ENCODE assay signal across 8 cellular contexts in genomic region chr12:124548854-124549378, GRCh38. TPM values are rescaled to one million over a fixed set of nuclear protein-coding genes. Genes with fewer than 3 reads are reported as not detected.
DNase-seq lines count a peak whose midpoint lies in the region; ATAC-seq and TF ChIP-seq lines count a peak whose summit lies in the region.

No MANE protein-coding gene starts in this region.

- no peaks in the 10 kb centered on the region for H3K9me2 ChIP-seq in GM23248 (ENCODE audit: insufficient read depth)

- 7 to 11% methylated on average over 24 of the region's 24 CpGs for WGBS in GM23248 (ENCODE audit: low coverage in 1 of 2, low lambda C conversion rate in 2 of 2, missing lambda C conversion rate in 2 of 2), 2 experiments
- 41 to 44% methylated on average over 24 of the region's 24 CpGs for WGBS in heart right ventricle, 2 donors

- in situ Hi-C loops in GM23248 (cut with MboI), result no loop called here
- in situ Hi-C loops in KBM-7 (cut with MboI; ENCODE audit: low pct_unique_long_range_greater_than_20kb, low sequenced_read_pairs), result no loop called here

- H3K36me3 ChIP-seq in GM23248 (ENCODE audit: low read depth), result no peaks in the 10 kb centered on the region
- H3K36me3 ChIP-seq in heart right ventricle, result peaks cover 0 to 12% (median 0%) of the 10 kb centered on the region in 9 donors
- no peaks in the 10 kb centered on the region for H3K36me3 ChIP-seq in effector memory CD4-positive, alpha-beta T cell (ENCODE audit: control insufficient read depth, insufficient read depth, low read length)

- peak; percentile 90 for DNase-seq in GM23248
- DNase-seq in heart right ventricle, result peak in 1 of 2 donors; percentile 46
- DNase-seq in stimulated activated CD4-positive, alpha-beta T cell treated with anti-CD3 and anti-CD28 coated beads, Interleukin-2, amount 100 ng/mL, for 24 hours, result peak; percentile 42 to 46
- no peak for DNase-seq in effector memory CD4-positive, alpha-beta T cell
- DNase-seq in KBM-7, result no peak

- H3F3A ChIP-seq in GM23248 (ENCODE audit: insufficient read depth), result peaks cover 24% of the 10 kb centered on the region; the same call in 1 of the 2 replicates

- peaks cover 99% of the 10 kb centered on the region for H3K79me2 ChIP-seq in GM23248 (ENCODE audit: insufficient read depth)

- H3K4me3 ChIP-seq in GM23248, result peak overlapping the region; percentile 26; the same call in 1 of the 2 replicates
- H3K4me3 ChIP-seq in WI38 (ENCODE audit: low read depth, low read length), result peak overlapping the region; percentile 18; the same call in 1 of the 2 replicates
- no peak overlapping the region for H3K4me3 ChIP-seq in heart right ventricle
- H3K4me3 ChIP-seq in effector memory CD4-positive, alpha-beta T cell (ENCODE audit: insufficient read depth, low read depth, low read length, poor library complexity, severe bottlenecking), result no peak overlapping the region

- ATAC-seq in heart right ventricle (peak in 6 of 8 donors; percentile 15 to 34 (median 16)), HG02798 (IDR thresholded peaks at IDR 0.05; ENCODE audit: poor library complexity, unreplicated experiment) (no peak), GM18870 (IDR thresholded peaks at IDR 0.05; ENCODE audit: unreplicated experiment) (no peak)

- TF ChIP-seq CTCF in WI38 (IDR thresholded peaks at IDR 0.05; ENCODE audit: low read depth, low read length) (no peak), heart right ventricle (IDR thresholded peaks at IDR 0.05) (no peak)

- peaks cover 30% of the 10 kb centered on the region for H3K4me1 ChIP-seq in GM23248 (ENCODE audit: insufficient read depth)
- H3K4me1 ChIP-seq in heart right ventricle, result peaks cover 50 to 95% (median 81%) of the 10 kb centered on the region in 9 donors
- H3K4me1 ChIP-seq in effector memory CD4-positive, alpha-beta T cell (ENCODE audit: control insufficient read depth, insufficient read depth, low read length, poor library complexity, severe bottlenecking), result peaks cover 30% of the 10 kb centered on the region

- H3K9me3 ChIP-seq in GM23248 (ENCODE audit: low read depth) (no peaks in the 10 kb centered on the region), heart right ventricle (no peaks in the 10 kb centered on the region)
- H3K9me3 ChIP-seq in effector memory CD4-positive, alpha-beta T cell (ENCODE audit: control insufficient read depth, low read length), result no peaks in the 10 kb centered on the region

- H3K27ac ChIP-seq in GM23248, result peak overlapping the region; percentile 77
- peak overlapping the region in 7 of 10 donors; percentile 6 to 77 (median 27) for H3K27ac ChIP-seq in heart right ventricle
- H3K27ac ChIP-seq in effector memory CD4-positive, alpha-beta T cell (ENCODE audit: insufficient read depth, low read length, poor library complexity, severe bottlenecking), result no peak overlapping the region

- H2AFZ ChIP-seq in GM23248, result 0 out of 2 replicates have a peak overlapping the region, but pooled peaks have one; percentile 26

- H4K20me1 ChIP-seq in GM23248 (ENCODE audit: insufficient read depth), result no peaks in the 10 kb centered on the region; the same call in 1 of the 2 replicates

- H3K27me3 ChIP-seq in GM23248 (replicated peaks; ENCODE audit: insufficient read depth) (no peaks in the 10 kb centered on the region), heart right ventricle (no peaks in the 10 kb centered on the region)
- H3K27me3 ChIP-seq in effector memory CD4-positive, alpha-beta T cell (replicated peaks; ENCODE audit: control insufficient read depth, insufficient read depth, low read length, poor library complexity, severe bottlenecking), result no peaks in the 10 kb centered on the region

- H3K9ac ChIP-seq in GM23248, result peak overlapping the region; percentile 67

- peak overlapping the region; percentile 63 for H3K4me2 ChIP-seq in GM23248 (ENCODE audit: unreplicated experiment)

- intact Hi-C loops in heart right ventricle (cut with DNase I), result no loop called here

RNA-seq across cellular contexts. Expression of gene NCOR2, which starts 18.5 kb away (rescaled TPM):
- total RNA-seq in GM23248 (2014; rRNA removed; shearing (Covaris generic)), result 37.7 and 66.0 TPM in 2 replicates
- polyA plus RNA-seq in GM23248 (2016; fragmentation: Nextera tagmentation; extraction: Ambion mirVana) (40.8 and 43.5 TPM in 2 replicates), heart right ventricle (10 to 100 TPM; 46.9 to 74.0 TPM)
- total RNA-seq in heart right ventricle, result 100 to 1,000 TPM; 118 to 200 (median 136) TPM

Comparison
In these comparisons a context has a peak if more than half of its experiments do, and no peak if none do; other contexts are left out.
1. DNase-seq: peak in GM23248 (single experiment) and stimulated activated CD4-positive, alpha-beta T cell treated with anti-CD3 and anti-CD28 coated beads, Interleukin-2, amount 100 ng/mL, for 24 hours (2 of 2); none in effector memory CD4-positive, alpha-beta T cell (0 of 3) and KBM-7 (single experiment).
2. H3K4me3 ChIP-seq: peak in GM23248 (single experiment) and WI38 (single experiment); none in heart right ventricle (0 of 10) and effector memory CD4-positive, alpha-beta T cell (single experiment).
3. ATAC-seq: peak in heart right ventricle (6 of 8); none in HG02798 (single experiment) and GM18870 (single experiment).